Comparison of ENCODE assay signal across 20 cellular contexts in the genomic region with DNA sequence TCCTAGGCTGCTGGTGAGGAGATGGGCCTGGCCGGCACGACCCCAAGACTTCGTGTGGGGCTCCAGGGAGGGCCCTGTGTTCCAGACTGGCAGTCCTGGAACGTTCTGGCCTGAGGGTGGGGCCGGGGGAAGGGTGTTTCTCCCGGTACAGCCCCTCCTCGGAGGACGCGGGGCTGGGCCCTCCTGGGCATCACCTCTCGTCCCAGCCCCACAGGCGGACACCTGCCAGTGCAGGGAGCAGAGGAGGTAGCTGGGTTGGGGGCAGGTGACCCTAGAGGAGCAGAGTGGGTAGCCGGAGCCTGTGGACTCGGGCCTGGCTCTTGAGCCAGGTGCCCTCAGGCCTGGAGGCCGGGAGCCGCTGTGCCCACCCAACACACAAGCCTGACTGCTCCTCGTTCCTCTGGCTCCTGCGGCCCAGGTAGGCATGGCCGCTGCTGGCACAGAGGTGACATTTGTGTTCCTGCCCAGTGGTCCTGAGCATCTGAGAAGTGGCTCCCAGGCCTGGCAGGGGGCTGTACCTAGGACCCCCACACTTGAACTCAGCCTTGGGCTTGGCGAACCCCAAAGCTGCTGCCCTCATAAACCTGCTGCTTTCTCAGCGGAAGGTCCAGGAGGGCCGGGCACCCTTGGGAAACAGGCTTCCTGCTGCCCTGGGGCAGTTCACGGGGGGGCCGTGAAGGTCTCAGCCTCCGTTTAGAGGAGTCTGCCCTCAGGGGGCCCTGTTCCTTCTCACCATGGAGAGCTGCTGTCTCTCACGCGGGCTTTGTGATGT. TPM values are rescaled to one million over a fixed set of nuclear protein-coding genes. Genes with fewer than 3 reads are reported as not detected.
DNase-seq lines count a peak whose midpoint lies in the region; ATAC-seq and TF ChIP-seq lines count a peak whose summit lies in the region.
"Had no signal": no experiment of that assay in that cellular context is flagged by ENCODE, and none has a peak within 500 bp of the region (broad histone marks: within the 10 kb centered on the region; RNA-seq: fewer than 3 reads in every experiment).

No MANE protein-coding gene starts in this region.

- TF ChIP-seq POLR2A in uterus (IDR thresholded peaks at IDR 0.05) = no peak

- H3K4me3 ChIP-seq in colonic mucosa (peak overlapping the region; percentile 15), left lung (no peak overlapping the region), aorta (ENCODE audit: low read length in 2 of 2) (no peak overlapping the region), uterus (no peak overlapping the region)

- in situ Hi-C loops in GM13976 (cut with MboI; ENCODE audit: low sequenced_read_pairs, unreplicated experiment) = no loop called here

- H3K36me3 ChIP-seq in colonic mucosa (no peaks in the 10 kb centered on the region), left lung (no peaks in the 10 kb centered on the region), aorta (ENCODE audit: control insufficient read depth in 1 of 2, insufficient read depth in 2 of 2, low read length in 1 of 2) (no peaks in the 10 kb centered on the region), uterus (no peaks in the 10 kb centered on the region)

- no peak for TF ChIP-seq CTCF in colonic mucosa (IDR thresholded peaks at IDR 0.05)
- no peak for TF ChIP-seq CTCF in left lung (IDR thresholded peaks at IDR 0.05)
- TF ChIP-seq CTCF in uterus (IDR thresholded peaks at IDR 0.05) = no peak
- no peak for TF ChIP-seq CTCF in GM13976 (IDR thresholded peaks at IDR 0.05; ENCODE audit: borderline replicate concordance, control extremely low read depth, extremely low read depth, insufficient read depth, missing control alignments)

- H3K27ac ChIP-seq in colonic mucosa = no peak overlapping the region
- no peak overlapping the region for H3K27ac ChIP-seq in left lung
- no peak overlapping the region for H3K27ac ChIP-seq in aorta (ENCODE audit: low read depth in 1 of 2, low read length in 2 of 2)
- H3K27ac ChIP-seq in uterus = no peak overlapping the region

- no peak overlapping the region for H3K9ac ChIP-seq in colonic mucosa (ENCODE audit: low read depth in 2 of 2, low read length in 2 of 2)

- WGBS in aorta, 2 donors = 63 to 72% methylated on average over 26 of the region's 26 CpGs

- H3K27me3 ChIP-seq in colonic mucosa (peaks cover 12% of the 10 kb centered on the region), left lung (peaks cover 0 to 80% of the 10 kb centered on the region in 2 donors), aorta (ENCODE audit: control insufficient read depth in 1 of 2, insufficient read depth in 2 of 2, low read length in 1 of 2) (no peaks in the 10 kb centered on the region), uterus (no peaks in the 10 kb centered on the region)

- H3K4me1 ChIP-seq in colonic mucosa = no peaks in the 10 kb centered on the region
- no peaks in the 10 kb centered on the region for H3K4me1 ChIP-seq in left lung
- H3K4me1 ChIP-seq in aorta (ENCODE audit: control insufficient read depth in 1 of 2, insufficient read depth in 2 of 2, low read length in 2 of 2) = no peaks in the 10 kb centered on the region
- no peaks in the 10 kb centered on the region for H3K4me1 ChIP-seq in uterus

- intact Hi-C loops in left cardiac atrium (cut with DNase I) (no loop called here), left ventricle myocardium superior (cut with micrococcal nuclease) (no loop called here), colonic mucosa (cut with DNase I) (no loop called here), left lung (cut with DNase I) (no loop called here), aorta (cut with DNase I) (no loop called here), uterus (cut with DNase I; ENCODE audit: low total_unique reads) (no loop called here)

- H3K9me3 ChIP-seq in colonic mucosa (no peaks in the 10 kb centered on the region), left lung (no peaks in the 10 kb centered on the region), aorta (ENCODE audit: control insufficient read depth, low read length) (no peaks in the 10 kb centered on the region), uterus (no peaks in the 10 kb centered on the region)

- no peak for ATAC-seq in left cardiac atrium
- ATAC-seq in left ventricle myocardium superior = no peak
- ATAC-seq in left lung = no peak
- ATAC-seq in aorta (ENCODE audit: low FRiP score) = no peak
- no peak for ATAC-seq in GM19351 (IDR thresholded peaks at IDR 0.05; ENCODE audit: unreplicated experiment)

- DNase-seq in left cardiac atrium = peak; percentile 16
- DNase-seq in left ventricle myocardium superior = no peak
- no peak for DNase-seq in colonic mucosa
- DNase-seq in left lung = peak; percentile 24 to 70
- peak; percentile 34 to 63 for DNase-seq in aorta
- no peak for DNase-seq in uterus
- no peak for DNase-seq in GM13976 (ENCODE audit: low spot score)
- DNase-seq: GDM1, HCEC 1CT, KG1, NCI-H1105 treated with DMSO at 0.1 percent for 48 hours, NCI-H1694, NCI-H2081 treated with DMSO at 0.1 percent for 48 hours, NCI-H2171 treated with DMSO at 0.1 percent for 48 hours, NCI-H446, NCI-H526, SHP77 had no signal

RNA-seq across cellular contexts. Expression of gene SLC6A19, which starts 0.8 kb away (rescaled TPM):
- total RNA-seq in left cardiac atrium (not detected), left ventricle myocardium superior (not detected), colonic mucosa (10 to 100 TPM in 1 of 2 donors, under 1 TPM in 1; 0.67 to 56.2 TPM), left lung (not detected), aorta (under 1 TPM in 1 of 2 donors, not detected in 1; 0.12 TPM), uterus (under 1 TPM in 1 of 4 donors, not detected in 3; under 0.01 TPM)
- polyA plus RNA-seq in aorta = 1 to 10 TPM in 1 of 2 donors, not detected in 1; 9.5 TPM
- total RNA-seq: OCI-LY7 had no signal
- polyA plus RNA-seq: CD14-positive monocyte had no signal

RNA-seq across cellular contexts. Expression of gene SLC6A18, which starts 23.0 kb away (rescaled TPM):
- total RNA-seq in left cardiac atrium = not detected
- not detected for total RNA-seq in left ventricle myocardium superior
- under 1 TPM in 1 of 2 donors, not detected in 1; 0.27 TPM for total RNA-seq in colonic mucosa
- not detected for total RNA-seq in left lung
- not detected for total RNA-seq in aorta
- not detected for polyA plus RNA-seq in aorta
- not detected for total RNA-seq in uterus
- total RNA-seq: OCI-LY7 had no signal
- polyA plus RNA-seq: CD14-positive monocyte had no signal

Comparison
In these comparisons a context has a peak if more than half of its experiments do, and no peak if none do; other contexts are left out.
1. DNase-seq: peak in left cardiac atrium (single experiment), left lung (2 of 2) and aorta (2 of 2); none in left ventricle myocardium superior (single experiment), colonic mucosa (single experiment), uterus (0 of 2) and GM13976 (single experiment).